Comparison of ENCODE assay signal across 15 cellular contexts in the genomic region with DNA sequence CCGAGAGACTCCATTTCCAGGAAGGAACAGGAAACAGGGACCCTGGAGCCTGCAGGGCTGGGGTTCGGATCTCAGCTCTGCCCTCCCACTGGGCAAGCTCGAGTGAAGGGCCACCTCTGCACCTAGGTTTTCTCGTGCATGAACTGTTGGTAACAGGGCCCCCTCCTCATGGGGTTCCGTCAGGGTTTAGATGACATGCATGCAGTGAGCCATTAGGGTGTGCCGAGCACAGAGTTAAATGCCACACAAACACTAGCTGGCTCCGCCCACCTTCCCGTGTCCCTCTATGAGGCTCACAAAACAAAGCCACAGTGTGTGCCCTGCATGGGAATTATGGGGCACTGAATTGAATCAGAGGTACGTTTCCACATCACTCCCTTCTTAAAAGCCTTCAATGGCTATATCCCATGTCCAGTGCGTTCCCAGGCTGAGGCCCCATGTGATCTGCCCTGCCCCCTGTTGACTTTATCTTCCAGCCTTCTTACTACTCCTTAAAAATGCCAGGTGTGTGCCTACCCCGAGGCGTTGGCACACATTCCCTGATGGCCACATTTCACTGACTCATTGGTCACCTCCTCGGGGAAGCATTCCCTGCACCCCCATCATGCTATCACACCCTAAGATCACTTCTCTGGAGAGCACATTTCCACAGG. TPM values are rescaled to one million over a fixed set of nuclear protein-coding genes. Genes with fewer than 3 reads are reported as not detected.
A peak's percentile ranks its signal among the peaks of the same experiment; 100 is the strongest.
DNase-seq lines count a peak whose midpoint lies in the region; ATAC-seq and TF ChIP-seq lines count a peak whose summit lies in the region.
"Had no signal": no experiment of that assay in that cellular context is flagged by ENCODE, and none has a peak within 500 bp of the region (broad histone marks: within the 10 kb centered on the region; RNA-seq: fewer than 3 reads in every experiment).

No MANE protein-coding gene starts in this region.

- H3K27me3 ChIP-seq in right atrium auricular region (no peaks in the 10 kb centered on the region), heart left ventricle (no peaks in the 10 kb centered on the region), PC-9 (ENCODE audit: insufficient read depth, low read depth) (no peaks in the 10 kb centered on the region), vagina (no peaks in the 10 kb centered on the region)
- H3K27me3 ChIP-seq in naive thymus-derived CD4-positive, alpha-beta T cell (ENCODE audit: control insufficient read depth in 2 of 2, insufficient read depth in 2 of 2, low read length in 2 of 2) = no peaks in the 10 kb centered on the region
- H3K27me3 ChIP-seq: gastroesophageal sphincter had no signal

- H3K27ac ChIP-seq in right atrium auricular region (no peak overlapping the region), heart left ventricle (no peak overlapping the region), PC-9 (peak overlapping the region; percentile 31), vagina (no peak overlapping the region)
- no peak overlapping the region for H3K27ac ChIP-seq in naive thymus-derived CD4-positive, alpha-beta T cell (ENCODE audit: low read depth, low read length)
- H3K27ac ChIP-seq: gastroesophageal sphincter had no signal

- no TSS peak for BruUV-seq in PC-9 (replicated peaks; lab: Mats Ljungman, UMichigan)

- H3K9me2 ChIP-seq in PC-9 (ENCODE audit: insufficient read depth) = no peaks in the 10 kb centered on the region

- H3K4me3 ChIP-seq in right atrium auricular region (no peak overlapping the region), heart left ventricle (no peak overlapping the region), PC-9 (no peak overlapping the region), vagina (no peak overlapping the region)
- no peak overlapping the region for H3K4me3 ChIP-seq in naive thymus-derived CD4-positive, alpha-beta T cell (ENCODE audit: low read length)
- H3K4me3 ChIP-seq: gastroesophageal sphincter, lung had no signal

- peaks cover 0 to 7% (median 0%) of the 10 kb centered on the region in 5 donors for H3K36me3 Mint-ChIP-seq in naive thymus-derived CD4-positive, alpha-beta T cell
- H3K36me3 Mint-ChIP-seq: activated naive CD4-positive, alpha-beta T cell treated with anti-CD3 and anti-CD28 coated beads, Interleukin-2, amount 10 ng/mL, durations not matched to agents 7 days and 5 days had no signal

- TF ChIP-seq POLR2A in heart left ventricle (IDR thresholded peaks at IDR 0.05) (no peak), vagina (IDR thresholded peaks at IDR 0.05) (no peak)

- no peaks in the 10 kb centered on the region for H3K79me2 ChIP-seq in PC-9 (ENCODE audit: low read depth)

- H3F3A ChIP-seq in PC-9 (ENCODE audit: insufficient read depth, low read depth) = peaks cover 10% of the 10 kb centered on the region

- H3K4me1 Mint-ChIP-seq in naive thymus-derived CD4-positive, alpha-beta T cell = peaks cover 0 to 7% (median 0%) of the 10 kb centered on the region in 7 donors
- H3K4me1 Mint-ChIP-seq: activated CD4-positive, alpha-beta T cell treated with anti-CD3 and anti-CD28 coated beads for 36 hours had no signal

- peak overlapping the region; percentile 52 for H3K4me2 ChIP-seq in PC-9

- H3K9me3 ChIP-seq in right atrium auricular region = no peaks in the 10 kb centered on the region
- H3K9me3 ChIP-seq in heart left ventricle = no peaks in the 10 kb centered on the region
- H3K9me3 ChIP-seq in PC-9 (ENCODE audit: insufficient read depth, low read depth) = no peaks in the 10 kb centered on the region
- no peaks in the 10 kb centered on the region for H3K9me3 ChIP-seq in vagina
- no peaks in the 10 kb centered on the region for H3K9me3 ChIP-seq in naive thymus-derived CD4-positive, alpha-beta T cell (ENCODE audit: control insufficient read depth in 2 of 3, low read length in 3 of 3)
- H3K9me3 ChIP-seq: gastroesophageal sphincter had no signal

- DNase-seq in right atrium auricular region (ENCODE audit: low spot score) = peak; percentile 51
- no peak for DNase-seq in heart left ventricle
- DNase-seq in PC-9 = peak; percentile 79 to 95
- peak; percentile 65 for DNase-seq in kidney tubule cell (ENCODE audit: low spot score)
- DNase-seq in vagina (ENCODE audit: extremely low spot score in 2 of 2) = peak; percentile 82 to 91
- DNase-seq in naive thymus-derived CD4-positive, alpha-beta T cell = no peak
- DNase-seq: activated CD4-positive, alpha-beta T cell treated with anti-CD3 and anti-CD28 coated beads for 36 hours; activated naive CD4-positive, alpha-beta T cell treated with anti-CD3 and anti-CD28 coated beads, Interleukin-2, amount 10 ng/mL, durations not matched to agents 7 days and 5 days; cortex of kidney; NCI-H2171 treated with DMSO at 0.1 percent for 48 hours had no signal

- 72 to 78% (median 74%) methylated on average over 13 of the region's 13 CpGs for WGBS in heart left ventricle, 4 donors

- no peaks in the 10 kb centered on the region for H4K20me1 ChIP-seq in PC-9 (ENCODE audit: insufficient read depth)

- no peaks in the 10 kb centered on the region for H3K36me3 ChIP-seq in right atrium auricular region
- peaks cover 0 to 4% (median 0%) of the 10 kb centered on the region in 9 donors for H3K36me3 ChIP-seq in heart left ventricle
- no peaks in the 10 kb centered on the region for H3K36me3 ChIP-seq in PC-9 (ENCODE audit: low read depth)
- no peaks in the 10 kb centered on the region for H3K36me3 ChIP-seq in vagina
- H3K36me3 ChIP-seq in naive thymus-derived CD4-positive, alpha-beta T cell (ENCODE audit: control insufficient read depth in 2 of 3, insufficient read depth in 3 of 3, low read length in 3 of 3) = no peaks in the 10 kb centered on the region

- 0 out of 2 replicates have a peak overlapping the region, but pooled peaks have one; percentile 0 for H2AFZ ChIP-seq in PC-9

- no peak overlapping the region for H3K27ac Mint-ChIP-seq in naive thymus-derived CD4-positive, alpha-beta T cell
- H3K27ac Mint-ChIP-seq: activated CD4-positive, alpha-beta T cell treated with anti-CD3 and anti-CD28 coated beads for 36 hours; activated naive CD4-positive, alpha-beta T cell treated with anti-CD3 and anti-CD28 coated beads, Interleukin-2, amount 10 ng/mL, durations not matched to agents 7 days and 5 days; nephron had no signal

- POLR2A ChIA-PET in PC-9 (lab: Charles Lee; ENCODE audit: unreplicated experiment) = no interaction called here
- POLR2A ChIA-PET in naive thymus-derived CD4-positive, alpha-beta T cell (lab: Charles Lee) = no interaction called here

- intact Hi-C loops in heart left ventricle (cut with DNase I) = loop anchor here in 1 of 10 donors (5.0 kb wide), 1 partner anchor 319 kb away; no protein-coding TSS in a partner anchor
- intact Hi-C loops in PC-9 (cut with micrococcal nuclease; ENCODE audit: unreplicated experiment) = loop anchor here (2.0 to 5.0 kb wide), 3 partner anchors 149 to 373 kb away; partner anchors contain the start of gene PALS2
- intact Hi-C loops in vagina (cut with DNase I) = no loop called here
- intact Hi-C loops in naive thymus-derived CD4-positive, alpha-beta T cell (cut with micrococcal nuclease) = no loop called here

- ATAC-seq in heart left ventricle (no peak), GM18517 (IDR thresholded peaks at IDR 0.05; ENCODE audit: unreplicated experiment) (no peak), SK-N-SH treated with all-trans-retinoic acid at 6 μM for 48 hours (no peak)
- no peak for ATAC-seq in naive thymus-derived CD4-positive, alpha-beta T cell
- ATAC-seq: activated CD4-positive, alpha-beta T cell treated with anti-CD3 and anti-CD28 coated beads for 36 hours; gastroesophageal sphincter had no signal

- CTCF ChIA-PET in PC-9 (lab: Charles Lee) = interaction anchor here (0.7 to 1.3 kb wide), 3 partner anchors 10 to 149 kb away, joined by 3 read pairs; no protein-coding TSS in a partner anchor
- CTCF ChIA-PET in naive thymus-derived CD4-positive, alpha-beta T cell (lab: Charles Lee) = no interaction called here

- H3K9me3 Mint-ChIP-seq in naive thymus-derived CD4-positive, alpha-beta T cell = peaks cover 0 to 5% (median 0%) of the 10 kb centered on the region in 11 donors
- H3K9me3 Mint-ChIP-seq: activated naive CD4-positive, alpha-beta T cell treated with anti-CD3 and anti-CD28 coated beads, Interleukin-2, amount 10 ng/mL, durations not matched to agents 7 days and 5 days; nephron had no signal

- peaks cover 0 to 25% (median 15%) of the 10 kb centered on the region in 5 donors for H3K27me3 Mint-ChIP-seq in naive thymus-derived CD4-positive, alpha-beta T cell

- no peaks in the 10 kb centered on the region for H3K4me1 ChIP-seq in right atrium auricular region
- H3K4me1 ChIP-seq in heart left ventricle = no peaks in the 10 kb centered on the region
- peaks cover 26% of the 10 kb centered on the region for H3K4me1 ChIP-seq in PC-9 (replicated peaks; ENCODE audit: insufficient read depth)
- H3K4me1 ChIP-seq in vagina = no peaks in the 10 kb centered on the region
- no peaks in the 10 kb centered on the region for H3K4me1 ChIP-seq in naive thymus-derived CD4-positive, alpha-beta T cell (ENCODE audit: control insufficient read depth in 2 of 2, insufficient read depth in 2 of 2, low read length in 2 of 2)
- H3K4me1 ChIP-seq: gastroesophageal sphincter had no signal

- no peak overlapping the region for H3K4me3 Mint-ChIP-seq in naive thymus-derived CD4-positive, alpha-beta T cell
- H3K4me3 Mint-ChIP-seq: activated CD4-positive, alpha-beta T cell treated with anti-CD3 and anti-CD28 coated beads for 36 hours; activated naive CD4-positive, alpha-beta T cell treated with anti-CD3 and anti-CD28 coated beads, Interleukin-2, amount 10 ng/mL, durations not matched to agents 7 days and 5 days; nephron had no signal

- TF ChIP-seq CTCF in right atrium auricular region (IDR thresholded peaks at IDR 0.05) = no peak
- no peak for TF ChIP-seq CTCF in heart left ventricle (IDR thresholded peaks at IDR 0.05)
- peak; percentile 33; the same call in 1 of the 2 replicates for TF ChIP-seq CTCF in PC-9 (conservative IDR thresholded peaks at IDR 0.05)
- no peak for TF ChIP-seq CTCF in vagina (IDR thresholded peaks at IDR 0.05)

TF ChIP-seq in SK-N-SH treated with all-trans-retinoic acid at 6 μM for 48 hours, 23 proteins besides CTCF, POLR2A, EP300 and RAD21 (continues in another document):
- TF ChIP-seq RARB (CRISPR knock-in tag; IDR thresholded peaks at IDR 0.05) = no peak
- no peak for TF ChIP-seq ZFP30 (CRISPR knock-in tag; IDR thresholded peaks at IDR 0.05)

RNA-seq across cellular contexts. Expression of gene GSDME, which starts 35.8 kb away (rescaled TPM):
- total RNA-seq in right atrium auricular region (10 to 100 TPM in 1 of 2 donors, 1 to 10 TPM in 1; 7.7 to 11.9 TPM), heart left ventricle (10 to 100 TPM in 2 of 9 donors, 1 to 10 TPM in 7; 2.6 to 17.4 (median 4.9) TPM), PC-9 (2021) (11.5 and 15.1 TPM in 2 replicates), vagina (11.0 TPM)
- 1 to 10 TPM; 2.6 to 5.8 TPM for polyA plus RNA-seq in heart left ventricle
- 1 to 10 TPM in 2 of 5 experiments, under 1 TPM in 3; 0.42 to 5.0 (median 0.92) TPM for total RNA-seq in naive thymus-derived CD4-positive, alpha-beta T cell
- polyA plus RNA-seq in naive thymus-derived CD4-positive, alpha-beta T cell = under 1 TPM in 1 of 2 donors, not detected in 1; 0.41 TPM

Comparison
In these comparisons a context has a peak if more than half of its experiments do, and no peak if none do; other contexts are left out.
1. DNase-seq: peak in right atrium auricular region (single experiment), PC-9 (2 of 2), kidney tubule cell (single experiment) and vagina (2 of 2); none in heart left ventricle (0 of 5) and naive thymus-derived CD4-positive, alpha-beta T cell (0 of 9).